1 cellular context compared by ENCODE assay signal in genomic region chr7:92461027-92462003, GRCh38.
TF ChIP-seq lines count a peak whose summit lies in the region.

No MANE protein-coding gene starts in this region.

TF ChIP-seq in GM12878, 131 proteins besides CTCF, POLR2A, EP300 and RAD21 (continued from another document):
- TF ChIP-seq YY1 (IDR thresholded peaks at IDR 0.05; ENCODE audit: low read depth, low read length) (peak; percentile 71; the same call in 1 of the 2 replicates), ZNF622 (IDR thresholded peaks at IDR 0.05) (no peak)
